In genomic region chr20:32449890-32450401, GRCh38 we compare ENCODE assay signal across 12 cellular contexts.
DNase-seq lines count a peak whose midpoint lies in the region; ATAC-seq and TF ChIP-seq lines count a peak whose summit lies in the region.
"Had no signal": no experiment of that assay in that cellular context is flagged by ENCODE, and none has a peak within 500 bp of the region (broad histone marks: within the 10 kb centered on the region; RNA-seq: fewer than 3 reads in every experiment).

No MANE protein-coding gene starts in this region.

- H3K4me1 Mint-ChIP-seq in neural crest cell, result peaks cover 19% of the 10 kb centered on the region

- peak overlapping the region; percentile 86 for H3K27ac Mint-ChIP-seq in neural crest cell (ENCODE audit: unreplicated experiment)

- ATAC-seq in HG03139 (IDR thresholded peaks at IDR 0.05; ENCODE audit: unreplicated experiment), result no peak

- DNase-seq in D341Med (ENCODE audit: low spot score), result peak; percentile 72
- peak; percentile 81 for DNase-seq in NCI-H524 treated with DMSO at 0.1 percent for 48 hours (lab: John Stamatoyannopoulos, UW)
- DNase-seq in caudate nucleus (lab: John Stamatoyannopoulos, UW), result no peak
- no peak for DNase-seq in neural crest cell (ENCODE audit: low read depth, low spot score)
- DNase-seq in NCI-H146 (lab: John Stamatoyannopoulos, UW), result no peak
- DNase-seq in NCI-H774 (lab: John Stamatoyannopoulos, UW), result no peak
- DNase-seq in AML-193 (lab: John Stamatoyannopoulos, UW), result no peak
- DNase-seq: activated T-cell treated with anti-CD3 and anti-CD28 coated beads, Interleukin-2, amount 50 U/mL, for 48 hours; H9; NCI-H1694 had no signal

- peaks cover 15% of the 10 kb centered on the region for H3K27me3 Mint-ChIP-seq in neural crest cell (ENCODE audit: low read depth)

- no peaks in the 10 kb centered on the region for H3K9me3 Mint-ChIP-seq in neural crest cell
- H3K9me3 Mint-ChIP-seq: H9 had no signal

- peaks cover 19% of the 10 kb centered on the region for H3K36me3 Mint-ChIP-seq in neural crest cell (ENCODE audit: low read depth)

- peak overlapping the region; percentile 39 for H3K4me3 Mint-ChIP-seq in neural crest cell
- H3K4me3 Mint-ChIP-seq: H9 had no signal

- peak overlapping the region; percentile 70 for H3K27ac ChIP-seq in caudate nucleus (ENCODE audit: low read depth, low read length)
- H3K27ac ChIP-seq: parathyroid adenoma had no signal

- TF ChIP-seq CTCF in neural crest cell (conservative IDR thresholded peaks at IDR 0.05), result no peak

Comparison
In these comparisons a context has a peak if more than half of its experiments do, and no peak if none do; other contexts are left out.
1. DNase-seq: peak in D341Med (single experiment) and NCI-H524 treated with DMSO at 0.1 percent for 48 hours (single experiment); none in caudate nucleus (0 of 61), neural crest cell (single experiment), NCI-H146 (single experiment), NCI-H774 (single experiment) and AML-193 (0 of 2).